14 cellular contexts compared by ENCODE assay signal in the genomic region with DNA sequence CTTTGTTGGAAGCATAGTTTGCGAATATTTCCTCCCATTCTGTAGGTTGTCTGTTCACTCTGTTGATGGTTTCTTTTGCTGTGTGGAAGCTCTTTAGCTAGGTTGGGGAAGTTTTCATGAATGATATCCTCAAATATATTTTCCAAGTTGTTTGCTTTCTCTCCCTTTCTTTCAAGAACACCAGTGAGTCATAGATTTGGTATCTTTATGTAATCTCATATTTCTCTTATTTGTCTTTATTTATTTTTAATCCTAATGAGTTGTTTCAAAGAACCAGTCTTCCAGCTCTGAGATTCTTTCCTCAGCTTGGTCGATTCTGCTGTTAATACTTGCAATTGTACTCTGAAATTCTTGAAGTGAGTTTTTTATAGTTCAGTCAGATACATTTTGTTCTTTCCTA.
A peak's percentile ranks its signal among the peaks of the same experiment; 100 is the strongest.
DNase-seq lines count a peak whose midpoint lies in the region; ATAC-seq, FAIRE-seq and TF ChIP-seq lines count a peak whose summit lies in the region.
"Had no signal": no experiment of that assay in that cellular context is flagged by ENCODE, and none has a peak within 500 bp of the region (broad histone marks: within the 10 kb centered on the region; RNA-seq: fewer than 3 reads in every experiment).

No MANE protein-coding gene starts in this region.

- H3K4me1 ChIP-seq in PC-3 (ENCODE audit: insufficient read depth, low read length), result peaks cover 14% of the 10 kb centered on the region

- no peak for TF ChIP-seq CTCF in PC-3 (conservative IDR thresholded peaks at IDR 0.05; ENCODE audit: low read depth, low read length)
- TF ChIP-seq CTCF in bronchial epithelial cell (IDR thresholded peaks at IDR 0.05; ENCODE audit: insufficient read depth, low read length, severe bottlenecking), result no peak

- peaks cover 5% of the 10 kb centered on the region for H3F3A ChIP-seq in PC-3 (ENCODE audit: low read length, unreplicated experiment)

- no TSS peak for BruUV-seq in PC-3 (replicated peaks; lab: Mats Ljungman, UMichigan)

- no peaks in the 10 kb centered on the region for H3K79me2 ChIP-seq in PC-3 (ENCODE audit: low read length)

- DNase-seq in PC-3, result peak; percentile 81
- DNase-seq in bronchial epithelial cell (ENCODE audit: low read depth), result peak; percentile 66
- DNase-seq in foreskin melanocyte, result peak; percentile 10
- no peak for DNase-seq in DMS53 treated with DMSO at 0.1 percent for 48 hours (lab: John Stamatoyannopoulos, UW; ENCODE audit: unreplicated experiment)
- DNase-seq in SHP77 treated with DMSO at 0.1 percent for 48 hours (lab: John Stamatoyannopoulos, UW), result no peak
- DNase-seq: CD8-positive, alpha-beta T cell; COR-L47; DMS153; HCEC 1CT; HFFc6; IMR-90 had no signal

- no peaks in the 10 kb centered on the region; the same call in 1 of the 2 replicates for H3K9me3 ChIP-seq in PC-3 (ENCODE audit: low read length)

- peak; percentile 69 for ATAC-seq in PC-3
- ATAC-seq in HG02870 (IDR thresholded peaks at IDR 0.05; ENCODE audit: unreplicated experiment), result no peak
- ATAC-seq: CD8-positive, alpha-beta T cell had no signal

- peak overlapping the region; percentile 29 for H3K4me2 ChIP-seq in PC-3 (ENCODE audit: low read length)

- no peak overlapping the region for H2AFZ ChIP-seq in PC-3 (ENCODE audit: low read length)

- H3K27me3 ChIP-seq in PC-3 (ENCODE audit: low read length) (no peaks in the 10 kb centered on the region), bronchial epithelial cell (ENCODE audit: control insufficient read depth, insufficient read depth, low read length) (no peaks in the 10 kb centered on the region)

- FAIRE-seq in bronchial epithelial cell (lab: Jason Lieb, UNC), result no peak
- FAIRE-seq: D721Med, GM18507 had no signal

- POLR2A ChIA-PET in PC-3 (lab: Charles Lee; ENCODE audit: unreplicated experiment), result no interaction called here

- no peak overlapping the region for H3K4me3 ChIP-seq in PC-3 (ENCODE audit: low read length)
- H3K4me3 ChIP-seq in bronchial epithelial cell (ENCODE audit: low read depth, low read length), result no peak overlapping the region

- H4K20me1 ChIP-seq in PC-3 (ENCODE audit: low read length), result no peaks in the 10 kb centered on the region

- peak overlapping the region; percentile 32 for H3K27ac ChIP-seq in PC-3 (ENCODE audit: low read length)

- H3K9me2 ChIP-seq in PC-3 (replicated peaks; ENCODE audit: low read length), result no peaks in the 10 kb centered on the region

- H3K36me3 ChIP-seq in PC-3 (ENCODE audit: low read depth, low read length) (no peaks in the 10 kb centered on the region), bronchial epithelial cell (ENCODE audit: control insufficient read depth, insufficient read depth, low read length) (no peaks in the 10 kb centered on the region)

- no peak overlapping the region for H3K9ac ChIP-seq in PC-3 (ENCODE audit: low read length)

- CTCF ChIA-PET in PC-3 (lab: Charles Lee), result interaction anchor here (0.6 to 0.8 kb wide), 3 partner anchors 113 to 734 kb away, joined by 3 to 4 read pairs (median 3); no protein-coding TSS in a partner anchor

- intact Hi-C loops in PC-3 (cut with micrococcal nuclease), result loop anchor here (10.0 kb wide), 1 partner anchor 246 kb away; no protein-coding TSS in a partner anchor

Comparison
In these comparisons a context has a peak if more than half of its experiments do, and no peak if none do; other contexts are left out.
1. DNase-seq: peak in PC-3 (single experiment), bronchial epithelial cell (single experiment) and foreskin melanocyte (single experiment); none in DMS53 treated with DMSO at 0.1 percent for 48 hours (single experiment) and SHP77 treated with DMSO at 0.1 percent for 48 hours (single experiment).